18 cellular contexts compared by ENCODE assay signal in genomic region chr21:27248791-27249190, GRCh38.
"Had no signal": no experiment of that assay in that cellular context is flagged by ENCODE, and none has a peak within 500 bp of the region (broad histone marks: within the 10 kb centered on the region; RNA-seq: fewer than 3 reads in every experiment).

No MANE protein-coding gene starts in this region.

- H3K27ac Mint-ChIP-seq: activated CD4-positive, alpha-beta T cell treated with anti-CD3 and anti-CD28 coated beads, Interleukin-2, amount 10 ng/mL, durations not matched to agents 24 days and 14 days; activated CD8-positive, alpha-beta T cell treated with anti-CD3 and anti-CD28 coated beads for 36 hours; activated T-helper 17 cell treated with anti-CD3 and anti-CD28 coated beads, Interleukin-2, amount 50 U/mL, for 72 hours; natural killer cell; T-helper 2 cell treated with Interferon-gamma antibody and Interleukin-4, amounts not matched to agents 5 μg/mL and 100 μg/mL, for 36 hours had no signal

- ATAC-seq: activated CD8-positive, alpha-beta T cell treated with anti-CD3 and anti-CD28 coated beads for 36 hours; activated T-helper 17 cell treated with anti-CD3 and anti-CD28 coated beads, Interleukin-2, amount 50 U/mL, for 72 hours; lower lobe of right lung; natural killer cell had no signal

- H3K4me1 Mint-ChIP-seq: activated CD4-positive, alpha-beta T cell treated with anti-CD3 and anti-CD28 coated beads, Interleukin-2, amount 10 ng/mL, durations not matched to agents 24 days and 14 days; activated T-helper 17 cell treated with anti-CD3 and anti-CD28 coated beads, Interleukin-2, amount 50 U/mL, for 72 hours; natural killer cell had no signal

- H3K27me3 Mint-ChIP-seq: activated CD4-positive, alpha-beta T cell treated with anti-CD3 and anti-CD28 coated beads, Interleukin-2, amount 10 ng/mL, durations not matched to agents 24 days and 14 days; activated CD8-positive, alpha-beta T cell treated with anti-CD3 and anti-CD28 coated beads for 36 hours; activated T-helper 17 cell treated with anti-CD3 and anti-CD28 coated beads, Interleukin-2, amount 50 U/mL, for 72 hours had no signal

- H3K36me3 ChIP-seq: breast epithelium, lower lobe of right lung, neutrophil, tibial artery had no signal

- H3K4me3 Mint-ChIP-seq: activated CD4-positive, alpha-beta T cell treated with anti-CD3 and anti-CD28 coated beads, Interleukin-2, amount 10 ng/mL, durations not matched to agents 24 days and 14 days; activated CD8-positive, alpha-beta T cell treated with anti-CD3 and anti-CD28 coated beads for 36 hours; activated T-helper 17 cell treated with anti-CD3 and anti-CD28 coated beads, Interleukin-2, amount 50 U/mL, for 72 hours; natural killer cell; T-helper 2 cell treated with Interferon-gamma antibody and Interleukin-4, amounts not matched to agents 5 μg/mL and 100 μg/mL, for 36 hours had no signal

- H3K4me3 ChIP-seq: breast epithelium, coronary artery, lower lobe of right lung, tibial artery had no signal

- DNase-seq: activated CD4-positive, alpha-beta T cell treated with anti-CD3 and anti-CD28 coated beads, Interleukin-2, amount 10 ng/mL, durations not matched to agents 24 days and 14 days; activated CD8-positive, alpha-beta T cell treated with anti-CD3 and anti-CD28 coated beads for 36 hours; activated naive CD4-positive, alpha-beta T cell treated with Interleukin-2 at 50 U/mL for 16 hours; activated T-cell treated with anti-CD3 and anti-CD28 coated beads, Interleukin-2, amount 50 U/mL, for 1 hour; erythroblast; lower lobe of right lung; natural killer cell; stimulated activated CD4-positive, alpha-beta T cell treated with anti-CD3 and anti-CD28 coated beads, Interleukin-1b, Interleukin-23, amount 100 ng/mL, for 48 hours; stimulated activated CD8-positive, alpha-beta memory T cell treated with anti-CD3 and anti-CD28 coated beads, Interleukin-4, amount 100 ng/mL, for 48 hours; stimulated activated naive CD4-positive, alpha-beta T cell; substantia nigra; tibial artery had no signal

- H3K27ac ChIP-seq: coronary artery, lower lobe of right lung, neutrophil, parathyroid adenoma, tibial artery had no signal

- H3K9me3 Mint-ChIP-seq: activated CD4-positive, alpha-beta T cell treated with anti-CD3 and anti-CD28 coated beads, Interleukin-2, amount 10 ng/mL, durations not matched to agents 24 days and 14 days had no signal

- H3K9me3 ChIP-seq: breast epithelium, lower lobe of right lung, neutrophil, tibial artery had no signal

- H3K27me3 ChIP-seq: breast epithelium, neutrophil, tibial artery had no signal

- H3K4me1 ChIP-seq: lower lobe of right lung, parathyroid adenoma had no signal

- H3K36me3 Mint-ChIP-seq: natural killer cell had no signal
